In the genomic region with DNA sequence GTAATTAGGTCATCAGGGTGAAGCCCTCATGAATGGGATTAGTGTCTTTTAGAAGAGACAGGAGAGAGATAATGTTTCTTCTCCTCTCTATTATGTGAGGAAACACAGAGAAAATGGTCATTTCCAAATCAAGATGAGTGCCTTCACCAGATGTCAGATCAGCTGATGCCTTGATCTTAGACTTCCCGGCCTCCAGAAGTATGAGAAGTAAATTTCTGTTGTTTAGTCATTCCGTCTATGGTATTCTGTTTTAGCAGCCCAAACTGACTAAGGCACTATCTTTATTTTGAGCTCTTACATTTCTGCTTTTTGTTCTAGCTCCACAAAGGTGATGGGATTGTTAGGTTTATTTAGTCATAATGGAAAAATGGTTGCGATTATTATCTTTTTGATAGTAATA, we compare ENCODE assay signal across 23 cellular contexts.
DNase-seq lines count a peak whose midpoint lies in the region; ATAC-seq and TF ChIP-seq lines count a peak whose summit lies in the region.
"Had no signal": no experiment of that assay in that cellular context is flagged by ENCODE, and none has a peak within 500 bp of the region (broad histone marks: within the 10 kb centered on the region; RNA-seq: fewer than 3 reads in every experiment).

No MANE protein-coding gene starts in this region.

- H3K4me1 ChIP-seq in ACC112 (ENCODE audit: control insufficient read depth, insufficient read depth, low read length, unreplicated experiment) (peaks cover 40% of the 10 kb centered on the region), IMR-90 (ENCODE audit: control insufficient read depth, insufficient read depth, low read length) (peaks cover 16% of the 10 kb centered on the region), left lung (peaks cover 0 to 17% of the 10 kb centered on the region in 2 donors), PC-9 (replicated peaks; ENCODE audit: insufficient read depth) (peaks cover 20% of the 10 kb centered on the region)
- H3K4me1 ChIP-seq: BLaER1 had no signal

- TF ChIP-seq CTCF in IMR-90 (conservative IDR thresholded peaks at IDR 0.05; ENCODE audit: low read depth, low read length) = no peak
- TF ChIP-seq CTCF in brain microvascular endothelial cell (IDR thresholded peaks at IDR 0.05; ENCODE audit: low read depth, low read length, missing control alignments) = no peak
- no peak for TF ChIP-seq CTCF in left lung (IDR thresholded peaks at IDR 0.05)
- no peak for TF ChIP-seq CTCF in lower leg skin (IDR thresholded peaks at IDR 0.05)
- no peak for TF ChIP-seq CTCF in PC-9 (conservative IDR thresholded peaks at IDR 0.05)

- CTCF ChIA-PET in IMR-90 (lab: Yijun Ruan, JAX) = no interaction called here
- CTCF ChIA-PET in PC-9 (lab: Charles Lee) = no interaction called here

- no peak overlapping the region for H2AK9ac ChIP-seq in IMR-90 (replicated peaks; ENCODE audit: low read depth, low read length, poor library complexity)

- peak; percentile 2 for DNase-seq in IMR-90
- peak; percentile 65 for DNase-seq in brain microvascular endothelial cell
- DNase-seq in left lung = no peak
- DNase-seq in stimulated activated naive CD8-positive, alpha-beta T cell treated with anti-CD3 and anti-CD28 coated beads, Interleukin-15, amount 100 ng/mL, for 72 hours = no peak
- no peak for DNase-seq in lower leg skin (ENCODE audit: low spot score in 2 of 2)
- DNase-seq in PC-9 = no peak
- DNase-seq: 8988T; CD4-positive, alpha-beta T cell; KBM-7; MV-4-11; NCI-H1417; NCI-H1694; NCI-H2029 treated with DMSO at 0.1 percent for 48 hours; NCI-H2227 treated with DMSO at 0.1 percent for 48 hours; NCI-H526 treated with DMSO at 0.1 percent for 48 hours; SHP77 treated with DMSO at 0.1 percent for 48 hours had no signal

- H3K9me1 ChIP-seq in IMR-90 (ENCODE audit: insufficient read depth, low read length) = no peaks in the 10 kb centered on the region

- H3K14ac ChIP-seq in IMR-90 (replicated peaks; ENCODE audit: low read depth, low read length) = no peak overlapping the region

- BruUV-seq in IMR-90 (replicated peaks; lab: Mats Ljungman, UMichigan) (no TSS peak), PC-9 (replicated peaks; lab: Mats Ljungman, UMichigan) (no TSS peak)

- TF ChIP-seq POLR2A in IMR-90 (IDR thresholded peaks at IDR 0.05; ENCODE audit: low read depth, low read length) = no peak
- no peak for TF ChIP-seq POLR2A in lower leg skin (IDR thresholded peaks at IDR 0.05)

- peaks cover 3% of the 10 kb centered on the region for H3K4me1 Mint-ChIP-seq in stimulated activated naive CD8-positive, alpha-beta T cell treated with anti-CD3 and anti-CD28 coated beads, Interleukin-15, amount 100 ng/mL, for 72 hours

- H3K79me1 ChIP-seq in IMR-90 (ENCODE audit: low read depth in 1 of 2, low read length in 2 of 2) = no peaks in the 10 kb centered on the region

- H3K4me3 ChIP-seq in ACC112 (ENCODE audit: low read depth, low read length) (no peak overlapping the region), IMR-90 (ENCODE audit: insufficient read depth, low read depth, low read length) (no peak overlapping the region), brain microvascular endothelial cell (ENCODE audit: low read depth, low read length) (no peak overlapping the region), left lung (no peak overlapping the region), lower leg skin (ENCODE audit: low read depth, poor library complexity, severe bottlenecking) (no peak overlapping the region), PC-9 (no peak overlapping the region)
- H3K4me3 ChIP-seq: BLaER1, SK-N-MC had no signal

- WGBS in IMR-90 (ENCODE audit: extremely low coverage in 2 of 2, insufficient read length in 1 of 2), 2 experiments = no CpG with 5 or more reads among the region's 3 CpGs
- 94% methylated on average over 3 of the region's 3 CpGs for WGBS in lower leg skin, 2 donors

- H3K27ac ChIP-seq in ACC112 (ENCODE audit: low read depth, low read length) = peak overlapping the region; percentile 68
- no peak overlapping the region for H3K27ac ChIP-seq in IMR-90 (ENCODE audit: insufficient read depth, low read length)
- peak overlapping the region; percentile 82 for H3K27ac ChIP-seq in brain microvascular endothelial cell
- peak overlapping the region; percentile 4 to 69 for H3K27ac ChIP-seq in left lung
- no peak overlapping the region for H3K27ac ChIP-seq in PC-9
- H3K27ac ChIP-seq: BLaER1, RWPE1, SK-N-MC had no signal

- no peak overlapping the region for H4K5ac ChIP-seq in IMR-90 (ENCODE audit: low read depth, low read length)

- in situ Hi-C loops in IMR-90 (cut with MboI; ENCODE audit: low sequenced_read_pairs) (no loop called here), brain microvascular endothelial cell (cut with HindIII; ENCODE audit: low pct_ligation_motif_present, low sequenced_read_pairs) (no loop called here)

- H3K27ac Mint-ChIP-seq in stimulated activated naive CD8-positive, alpha-beta T cell treated with anti-CD3 and anti-CD28 coated beads, Interleukin-15, amount 100 ng/mL, for 72 hours = no peak overlapping the region
- H3K27ac Mint-ChIP-seq: CD4-positive, alpha-beta T cell had no signal

- dilution Hi-C loops in IMR-90 (cut with HindIII; ENCODE audit: low sequenced_read_pairs, unreplicated experiment) = no loop called here

- H2AK5ac ChIP-seq in IMR-90 (ENCODE audit: low read depth, low read length) = no peak overlapping the region

- peak overlapping the region; percentile 13; the same call in 1 of the 2 replicates for H3K4ac ChIP-seq in IMR-90 (ENCODE audit: low read depth, low read length)

- H2BK15ac ChIP-seq in IMR-90 (ENCODE audit: low read depth, low read length) = no peak overlapping the region

- H2BK120ac ChIP-seq in IMR-90 (ENCODE audit: low read depth, low read length) = peak overlapping the region; percentile 4; the same call in 1 of the 2 replicates

- H3K4me2 ChIP-seq in IMR-90 (ENCODE audit: low read depth, low read length) (no peak overlapping the region), PC-9 (no peak overlapping the region)
- H3K4me2 ChIP-seq: BLaER1 had no signal

- no peak overlapping the region for H3K4me3 Mint-ChIP-seq in stimulated activated naive CD8-positive, alpha-beta T cell treated with anti-CD3 and anti-CD28 coated beads, Interleukin-15, amount 100 ng/mL, for 72 hours
- H3K4me3 Mint-ChIP-seq: CD4-positive, alpha-beta T cell had no signal

- H3K23ac ChIP-seq in IMR-90 (ENCODE audit: low read depth, low read length) = no peak overlapping the region

- ATAC-seq in IMR-90 (ENCODE audit: low read depth) (no peak), left lung (no peak), GM21529 (IDR thresholded peaks at IDR 0.05; ENCODE audit: unreplicated experiment) (no peak)
- no peak for ATAC-seq in stimulated activated naive CD8-positive, alpha-beta T cell treated with anti-CD3 and anti-CD28 coated beads, Interleukin-15, amount 100 ng/mL, for 72 hours
- ATAC-seq: HCT116, Panc1 had no signal

- H3F3A ChIP-seq in PC-9 (ENCODE audit: insufficient read depth, low read depth) = peaks cover 18% of the 10 kb centered on the region; the same call in 1 of the 2 replicates

- no peak overlapping the region for H4K8ac ChIP-seq in IMR-90 (ENCODE audit: low read depth in 2 of 2, low read length in 2 of 2)

- POLR2A ChIA-PET in IMR-90 (lab: Charles Lee; ENCODE audit: unreplicated experiment) (no interaction called here), PC-9 (lab: Charles Lee; ENCODE audit: unreplicated experiment) (no interaction called here)

- intact Hi-C loops in IMR-90 (cut with micrococcal nuclease) = loop anchor here (5.0 to 10.0 kb wide), 3 partner anchors 63 to 597 kb away; a partner anchor contains a TSS
- intact Hi-C loops in left lung (cut with DNase I) = no loop called here
- intact Hi-C loops in lower leg skin (cut with DNase I; ENCODE audit: low total_unique reads) = no loop called here
- intact Hi-C loops in PC-9 (cut with micrococcal nuclease; ENCODE audit: unreplicated experiment) = loop anchor here (10.0 kb wide), 1 partner anchor 277 kb away; no protein-coding TSS in a partner anchor

- H3K27me3 ChIP-seq in ACC112 (ENCODE audit: insufficient read depth, low read length) (no peaks in the 10 kb centered on the region), IMR-90 (ENCODE audit: control insufficient read depth, insufficient read depth, low read length) (no peaks in the 10 kb centered on the region), brain microvascular endothelial cell (replicated peaks) (no peaks in the 10 kb centered on the region), left lung (no peaks in the 10 kb centered on the region), PC-9 (ENCODE audit: insufficient read depth, low read depth) (no peaks in the 10 kb centered on the region)
- H3K27me3 ChIP-seq: BLaER1 had no signal

- H3K9me2 ChIP-seq in PC-9 (ENCODE audit: insufficient read depth) = no peaks in the 10 kb centered on the region

- H2AFZ ChIP-seq in ACC112 (ENCODE audit: low read length, unreplicated experiment) (no peak overlapping the region), IMR-90 (replicated peaks; ENCODE audit: low read length, poor library complexity) (no peak overlapping the region), PC-9 (no peak overlapping the region)

- H3K36me3 ChIP-seq in ACC112 (ENCODE audit: insufficient read depth, low read length) (no peaks in the 10 kb centered on the region), IMR-90 (ENCODE audit: control insufficient read depth, insufficient read depth, low read length) (no peaks in the 10 kb centered on the region), brain microvascular endothelial cell (replicated peaks) (no peaks in the 10 kb centered on the region), left lung (no peaks in the 10 kb centered on the region), PC-9 (ENCODE audit: low read depth) (no peaks in the 10 kb centered on the region)
- H3K36me3 ChIP-seq: BLaER1 had no signal

- no peak for TF ChIP-seq RAD21 in IMR-90 (IDR thresholded peaks at IDR 0.05; ENCODE audit: low read length)

- no peak overlapping the region; the same call in 1 of the 2 replicates for H2BK20ac ChIP-seq in IMR-90 (ENCODE audit: low read depth, low read length)

- H3K9me3 Mint-ChIP-seq in stimulated activated naive CD8-positive, alpha-beta T cell treated with anti-CD3 and anti-CD28 coated beads, Interleukin-15, amount 100 ng/mL, for 72 hours = no peaks in the 10 kb centered on the region
- H3K9me3 Mint-ChIP-seq: CD4-positive, alpha-beta T cell had no signal

- H3K56ac ChIP-seq in IMR-90 (ENCODE audit: extremely low read depth, insufficient read depth, low read length) = no peak overlapping the region

- no peaks in the 10 kb centered on the region for H3K79me2 ChIP-seq in ACC112 (ENCODE audit: control insufficient read depth, insufficient read depth, low read length, unreplicated experiment)
- H3K79me2 ChIP-seq in PC-9 (ENCODE audit: low read depth) = no peaks in the 10 kb centered on the region

- H2BK5ac ChIP-seq in IMR-90 (ENCODE audit: low read depth, low read length, poor library complexity, severe bottlenecking) = no peak overlapping the region

- H4K20me1 ChIP-seq in IMR-90 (ENCODE audit: insufficient read depth, low read length) = no peaks in the 10 kb centered on the region
- H4K20me1 ChIP-seq in PC-9 (ENCODE audit: insufficient read depth) = no peaks in the 10 kb centered on the region
- H4K20me1 ChIP-seq: BLaER1 had no signal

- no peak overlapping the region for H4K91ac ChIP-seq in IMR-90 (ENCODE audit: insufficient read depth, low read depth, low read length)

- no peak overlapping the region for H3K9ac ChIP-seq in IMR-90 (ENCODE audit: low read depth, low read length)
- H3K9ac ChIP-seq: BLaER1 had no signal

- H3K9me3 ChIP-seq in IMR-90 (ENCODE audit: control insufficient read depth, insufficient read depth, low read length) = no peaks in the 10 kb centered on the region
- no peaks in the 10 kb centered on the region for H3K9me3 ChIP-seq in left lung
- no peaks in the 10 kb centered on the region for H3K9me3 ChIP-seq in PC-9 (ENCODE audit: insufficient read depth, low read depth)
- H3K9me3 ChIP-seq: BLaER1 had no signal

- no peaks in the 10 kb centered on the region for H3K27me3 Mint-ChIP-seq in stimulated activated naive CD8-positive, alpha-beta T cell treated with anti-CD3 and anti-CD28 coated beads, Interleukin-15, amount 100 ng/mL, for 72 hours
- H3K27me3 Mint-ChIP-seq: CD4-positive, alpha-beta T cell had no signal

- H3K18ac ChIP-seq in IMR-90 (ENCODE audit: low read depth, low read length) = peak overlapping the region; percentile 3; the same call in 1 of the 2 replicates

Comparison
In these comparisons a context has a peak if more than half of its experiments do, and no peak if none do; other contexts are left out.
1. H3K27ac ChIP-seq: peak in ACC112 (single experiment), brain microvascular endothelial cell (single experiment) and left lung (2 of 2); none in IMR-90 (single experiment) and PC-9 (single experiment).
2. DNase-seq: peak in IMR-90 (single experiment) and brain microvascular endothelial cell (single experiment); none in left lung (0 of 2), stimulated activated naive CD8-positive, alpha-beta T cell treated with anti-CD3 and anti-CD28 coated beads, Interleukin-15, amount 100 ng/mL, for 72 hours (0 of 2), lower leg skin (0 of 2) and PC-9 (0 of 2).
3. intact Hi-C loops: an anchor here in IMR-90 (5.0 to 10.0 kb wide) and PC-9 (10.0 kb wide); none called in left lung and lower leg skin.